ENCODE assay signal across 1 cellular context in the genomic region with DNA sequence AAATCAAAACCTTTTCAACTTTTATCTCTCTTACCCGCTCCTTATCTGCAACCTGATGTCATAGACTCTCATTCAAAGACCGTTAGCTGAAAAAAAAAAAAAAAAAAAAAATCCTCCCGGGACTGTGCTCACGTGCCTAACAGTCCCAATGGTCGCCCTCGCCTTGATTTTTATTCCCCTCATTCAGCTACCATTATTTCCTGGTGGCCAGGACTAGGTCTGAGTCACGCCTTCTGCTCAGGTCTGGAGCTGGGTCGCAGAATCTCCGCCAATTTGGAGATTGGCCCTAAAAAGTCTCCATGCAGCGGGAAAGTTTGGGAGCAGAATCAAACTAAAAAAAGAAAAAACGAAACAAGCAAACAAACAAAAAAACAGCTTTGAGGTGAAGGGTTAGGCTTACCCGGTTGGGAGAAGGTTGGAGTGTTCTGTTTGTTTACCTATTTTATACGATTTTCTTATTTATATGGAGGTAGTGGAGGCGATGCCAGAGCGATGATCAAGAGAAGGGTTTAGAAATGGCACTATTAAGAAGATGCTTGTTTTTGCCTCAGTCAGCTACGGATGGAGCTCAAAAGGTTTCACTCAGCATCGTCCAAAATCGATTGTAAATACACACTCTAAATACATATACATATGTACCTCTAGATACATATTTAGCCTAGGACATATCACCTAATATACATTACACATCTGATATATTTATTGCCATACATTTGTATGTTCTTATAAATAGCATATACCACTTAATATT.
TF ChIP-seq lines count a peak whose summit lies in the region.

No MANE protein-coding gene starts in this region.

TF ChIP-seq in neural cell, 6 proteins besides CTCF, POLR2A, EP300 and RAD21:
- TF ChIP-seq MXI1 (conservative IDR thresholded peaks at IDR 0.05; ENCODE audit: poor library complexity, severe bottlenecking) (no peak), EZH2 (IDR thresholded peaks at IDR 0.05; ENCODE audit: borderline replicate concordance, insufficient read depth, low read length, poor library complexity, severe bottlenecking) (no peak), REST (IDR thresholded peaks at IDR 0.05; ENCODE audit: borderline replicate concordance) (no peak), SMC3 (conservative IDR thresholded peaks at IDR 0.05; ENCODE audit: poor library complexity) (no peak), POLR2AphosphoS5 (IDR thresholded peaks at IDR 0.05) (no peak), TAF1 (IDR thresholded peaks at IDR 0.05; ENCODE audit: low read depth) (no peak)
